ENCODE assay signal across 8 cellular contexts in the genomic region with DNA sequence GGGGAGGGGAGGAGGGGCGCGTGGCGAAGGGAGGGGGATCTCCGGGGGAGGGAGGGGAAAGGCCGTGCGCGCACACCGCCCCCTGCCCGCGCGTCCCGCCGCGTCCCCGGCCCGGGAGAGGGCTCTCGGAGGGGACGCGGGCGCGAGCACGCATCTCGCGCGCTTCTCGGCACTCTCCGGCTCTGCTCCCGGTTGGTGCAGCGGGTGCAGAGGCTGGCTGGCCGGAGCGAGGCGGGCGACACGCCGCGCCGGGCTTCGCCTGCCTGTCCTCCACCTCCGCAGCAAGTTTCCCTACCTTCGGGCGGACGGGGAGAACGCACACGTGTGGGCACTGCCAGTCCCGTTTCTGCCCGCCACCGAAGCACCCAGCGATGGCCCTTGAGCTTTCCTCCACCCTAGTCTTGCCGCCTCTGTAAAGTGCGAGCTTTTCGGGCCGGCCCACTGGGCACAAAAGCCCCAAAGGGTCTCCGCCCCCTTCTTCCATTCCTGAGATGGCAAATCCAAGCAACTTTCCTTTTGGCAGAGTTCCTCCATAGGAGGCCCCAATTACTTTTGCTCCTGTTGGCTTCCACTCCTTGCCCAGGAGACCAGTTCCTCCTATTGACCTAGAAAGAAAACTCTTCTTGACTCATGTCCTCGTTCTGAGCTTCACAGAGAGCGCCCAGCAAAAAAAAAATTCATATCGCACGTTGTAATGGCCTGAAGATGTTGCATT. TPM values are rescaled to one million over a fixed set of nuclear protein-coding genes. Genes with fewer than 3 reads are reported as not detected.
DNase-seq lines count a peak whose midpoint lies in the region; ATAC-seq and TF ChIP-seq lines count a peak whose summit lies in the region.

No MANE protein-coding gene starts in this region.

- no peaks in the 10 kb centered on the region for H3K9me3 Mint-ChIP-seq in activated CD8-positive, alpha-beta T cell treated with anti-CD3 and anti-CD28 coated beads, Interleukin-2, amount 10 ng/mL, durations not matched to agents 7 days and 5 days (ENCODE audit: insufficient read depth)
- H3K9me3 Mint-ChIP-seq in endothelial cell (ENCODE audit: unreplicated experiment) (no peaks in the 10 kb centered on the region), mesothelial cell of epicardium (no peaks in the 10 kb centered on the region)

- DNase-seq in AML-193 (lab: John Stamatoyannopoulos, UW): peak; percentile 63 to 64
- DNase-seq in NCI-H526 treated with DMSO at 0.1 percent for 48 hours (lab: John Stamatoyannopoulos, UW): peak; percentile 80
- DNase-seq in activated CD8-positive, alpha-beta T cell treated with anti-CD3 and anti-CD28 coated beads, Interleukin-2, amount 10 ng/mL, durations not matched to agents 7 days and 5 days: peak; percentile 77
- peak; percentile 86 for DNase-seq in endothelial cell (ENCODE audit: low spot score)
- peak in 1 of 2 experiments; percentile 80 for DNase-seq in mesothelial cell of epicardium (ENCODE audit: low spot score in 2 of 2, unreplicated experiment in 2 of 2)
- peak; percentile 64 for DNase-seq in stimulated activated CD8-positive, alpha-beta memory T cell treated with anti-CD3 and anti-CD28 coated beads, Interleukin-4, amount 100 ng/mL, for 24 hours (ENCODE audit: low read depth)

- CTCF ChIA-PET in activated CD8-positive, alpha-beta T cell treated with anti-CD3 and anti-CD28 coated beads, Interleukin-2, amount 10 ng/mL, durations not matched to agents 7 days and 5 days (lab: Charles Lee): interaction anchor here (0.7 to 4.8 kb wide), 16 partner anchors 10 to 171 kb away, joined by 3 to 38 read pairs (median 8); a partner anchor contains a TSS

- peaks cover 38% of the 10 kb centered on the region for H3K36me3 Mint-ChIP-seq in activated CD8-positive, alpha-beta T cell treated with anti-CD3 and anti-CD28 coated beads, Interleukin-2, amount 10 ng/mL, durations not matched to agents 7 days and 5 days (ENCODE audit: low read depth)
- H3K36me3 Mint-ChIP-seq in endothelial cell (ENCODE audit: low read depth, unreplicated experiment): peaks cover 41% of the 10 kb centered on the region
- H3K36me3 Mint-ChIP-seq in mesothelial cell of epicardium: peaks cover 24% of the 10 kb centered on the region

- peaks cover 51% of the 10 kb centered on the region for H3K4me1 Mint-ChIP-seq in activated CD8-positive, alpha-beta T cell treated with anti-CD3 and anti-CD28 coated beads, Interleukin-2, amount 10 ng/mL, durations not matched to agents 7 days and 5 days (ENCODE audit: low read depth)
- H3K4me1 Mint-ChIP-seq in endothelial cell (ENCODE audit: unreplicated experiment): peaks cover 40% of the 10 kb centered on the region
- H3K4me1 Mint-ChIP-seq in mesothelial cell of epicardium: peaks cover 57% of the 10 kb centered on the region

- H3K4me3 Mint-ChIP-seq in activated CD8-positive, alpha-beta T cell treated with anti-CD3 and anti-CD28 coated beads, Interleukin-2, amount 10 ng/mL, durations not matched to agents 7 days and 5 days: peak overlapping the region; percentile 86
- peak overlapping the region; percentile 95 for H3K4me3 Mint-ChIP-seq in endothelial cell (ENCODE audit: unreplicated experiment)
- peak overlapping the region; percentile 82 for H3K4me3 Mint-ChIP-seq in mesothelial cell of epicardium

- no peak for TF ChIP-seq CTCF in endothelial cell (IDR thresholded peaks at IDR 0.05; ENCODE audit: unreplicated experiment)
- no peak for TF ChIP-seq CTCF in mesothelial cell of epicardium (IDR thresholded peaks at IDR 0.05; ENCODE audit: unreplicated experiment)

- H3K27ac Mint-ChIP-seq in activated CD8-positive, alpha-beta T cell treated with anti-CD3 and anti-CD28 coated beads, Interleukin-2, amount 10 ng/mL, durations not matched to agents 7 days and 5 days: peak overlapping the region; percentile 90
- H3K27ac Mint-ChIP-seq in endothelial cell (ENCODE audit: unreplicated experiment): peak overlapping the region; percentile 80
- peak overlapping the region; percentile 88 for H3K27ac Mint-ChIP-seq in mesothelial cell of epicardium

- POLR2A ChIA-PET in activated CD8-positive, alpha-beta T cell treated with anti-CD3 and anti-CD28 coated beads, Interleukin-2, amount 10 ng/mL, durations not matched to agents 7 days and 5 days (lab: Charles Lee): interaction anchor here (0.6 to 4.5 kb wide), 21 partner anchors 10 to 198 kb away, joined by 3 to 57 read pairs (median 4); a partner anchor contains a TSS

- ATAC-seq in GM19035 (IDR thresholded peaks at IDR 0.05; ENCODE audit: unreplicated experiment) (peak; percentile 43), HG03196 (IDR thresholded peaks at IDR 0.05; ENCODE audit: unreplicated experiment) (peak; percentile 49)
- ATAC-seq in activated CD8-positive, alpha-beta T cell treated with anti-CD3 and anti-CD28 coated beads, Interleukin-2, amount 10 ng/mL, durations not matched to agents 7 days and 5 days: peak; percentile 50

- no peaks in the 10 kb centered on the region for H3K27me3 Mint-ChIP-seq in activated CD8-positive, alpha-beta T cell treated with anti-CD3 and anti-CD28 coated beads, Interleukin-2, amount 10 ng/mL, durations not matched to agents 7 days and 5 days (ENCODE audit: low read depth)
- peaks cover 13% of the 10 kb centered on the region for H3K27me3 Mint-ChIP-seq in endothelial cell (ENCODE audit: unreplicated experiment)
- no peaks in the 10 kb centered on the region for H3K27me3 Mint-ChIP-seq in mesothelial cell of epicardium (ENCODE audit: low read depth)

RNA-seq across cellular contexts. Expression of a gene that starts 0.4 kb away (rescaled TPM):
- 10 to 100 TPM; 15.7 to 17.0 TPM for total RNA-seq in activated CD8-positive, alpha-beta T cell treated with anti-CD3 and anti-CD28 coated beads, Interleukin-2, amount 10 ng/mL, durations not matched to agents 7 days and 5 days
- 23.8 TPM for total RNA-seq in endothelial cell (ENCODE audit: unreplicated experiment)
- 120 to 129 TPM (median 125 TPM) in 3 replicates for total RNA-seq in mesothelial cell of epicardium

RNA-seq across cellular contexts. Expression of a gene that starts 0.6 kb away (rescaled TPM):
- total RNA-seq in activated CD8-positive, alpha-beta T cell treated with anti-CD3 and anti-CD28 coated beads, Interleukin-2, amount 10 ng/mL, durations not matched to agents 7 days and 5 days: 10 to 100 TPM; 28.2 to 31.4 TPM
- total RNA-seq in endothelial cell (ENCODE audit: unreplicated experiment) (47.6 TPM), mesothelial cell of epicardium (96.5 to 105 TPM (median 97.5 TPM) in 3 replicates)

RNA-seq across cellular contexts. Expression of a gene that starts 26.0 kb away (rescaled TPM):
- total RNA-seq in activated CD8-positive, alpha-beta T cell treated with anti-CD3 and anti-CD28 coated beads, Interleukin-2, amount 10 ng/mL, durations not matched to agents 7 days and 5 days: 100 to 1,000 TPM; 500 to 503 TPM
- total RNA-seq in endothelial cell (ENCODE audit: unreplicated experiment) (0.56 TPM), mesothelial cell of epicardium (3.2 to 4.9 TPM (median 4.6 TPM) in 3 replicates)

RNA-seq across cellular contexts. Expression of a gene that starts 50.9 kb away (rescaled TPM):
- total RNA-seq in activated CD8-positive, alpha-beta T cell treated with anti-CD3 and anti-CD28 coated beads, Interleukin-2, amount 10 ng/mL, durations not matched to agents 7 days and 5 days: 10 to 100 TPM; 44.1 to 45.9 TPM
- total RNA-seq in endothelial cell (ENCODE audit: unreplicated experiment) (7.9 TPM), mesothelial cell of epicardium (66.6 to 72.2 TPM (median 71.6 TPM) in 3 replicates)

Comparison
In these comparisons a context has a peak if more than half of its experiments do, and no peak if none do; other contexts are left out.
1. RNA of a gene that starts 26.0 kb away (total RNA-seq): 500 to 503 TPM in activated CD8-positive, alpha-beta T cell treated with anti-CD3 and anti-CD28 coated beads, Interleukin-2, amount 10 ng/mL, durations not matched to agents 7 days and 5 days; 3.2 to 4.9 TPM in mesothelial cell of epicardium and 0.56 TPM in endothelial cell (single experiment); every median in the first group is over 10 times any median in the second.
2. Peak in every context shown above with its lines, with median percentiles within 50 percentile points of each other: ATAC-seq, H3K27ac Mint-ChIP-seq and H3K4me3 Mint-ChIP-seq.